In the genomic region with DNA sequence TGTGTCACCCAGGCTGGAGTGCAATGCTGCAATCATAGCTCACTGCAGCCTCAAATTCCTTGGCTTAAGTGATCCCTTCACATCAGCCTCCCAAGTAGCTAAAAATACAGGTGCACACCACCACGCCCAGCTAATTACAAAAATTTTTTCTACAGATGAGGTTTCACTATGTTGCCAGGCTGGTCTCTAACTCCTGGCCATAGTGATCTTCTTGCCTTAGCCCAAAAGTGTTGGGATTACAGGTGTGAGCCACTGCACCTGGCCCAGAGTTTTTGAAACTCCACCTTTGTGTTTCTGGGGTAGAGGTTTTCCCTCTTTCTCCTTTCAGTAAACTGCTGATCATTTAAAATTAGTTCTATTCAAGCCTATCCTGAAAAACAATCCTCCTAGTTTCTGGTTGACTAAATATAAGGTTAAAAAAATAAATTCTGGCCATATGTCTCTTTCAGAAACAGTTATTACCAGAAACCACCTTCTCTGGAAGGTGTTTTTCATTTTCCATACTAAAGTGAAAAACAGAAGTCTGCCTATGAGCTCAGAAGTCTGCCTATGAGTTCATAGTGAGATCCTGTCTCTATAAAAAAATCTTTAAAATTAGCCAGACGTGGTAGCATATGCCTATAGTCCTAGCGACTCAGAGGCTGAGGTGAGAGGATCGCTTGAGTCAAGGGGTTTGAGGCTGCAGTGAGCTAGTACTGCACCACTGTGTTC, we compare ENCODE assay signal across 9 cellular contexts.
DNase-seq lines count a peak whose midpoint lies in the region; ATAC-seq lines count a peak whose summit lies in the region.
"Had no signal": no experiment of that assay in that cellular context is flagged by ENCODE, and none has a peak within 500 bp of the region (broad histone marks: within the 10 kb centered on the region; RNA-seq: fewer than 3 reads in every experiment).

No MANE protein-coding gene starts in this region.

- ATAC-seq in GM21825 (IDR thresholded peaks at IDR 0.05; ENCODE audit: unreplicated experiment) (peak; percentile 68), HG03460 (IDR thresholded peaks at IDR 0.05; ENCODE audit: unreplicated experiment) (peak; percentile 69)
- ATAC-seq in stimulated activated naive CD8-positive, alpha-beta T cell treated with anti-CD3 and anti-CD28 coated beads, Interleukin-15, amount 100 ng/mL, for 72 hours = peak; percentile 90

- H3K27ac Mint-ChIP-seq in stimulated activated naive CD8-positive, alpha-beta T cell treated with anti-CD3 and anti-CD28 coated beads, Interleukin-15, amount 100 ng/mL, for 72 hours = no peak overlapping the region
- H3K27ac Mint-ChIP-seq: H9 had no signal

- H3K27me3 Mint-ChIP-seq in stimulated activated naive CD8-positive, alpha-beta T cell treated with anti-CD3 and anti-CD28 coated beads, Interleukin-15, amount 100 ng/mL, for 72 hours = no peaks in the 10 kb centered on the region

- DNase-seq in stimulated activated CD4-positive, alpha-beta T cell treated with anti-CD3 and anti-CD28 coated beads, Interleukin-4, amount 100 ng/mL, for 24 hours = peak; percentile 42
- no peak for DNase-seq in stimulated activated CD4-positive, alpha-beta T cell treated with anti-CD3 and anti-CD28 coated beads, Interleukin-4, amount 100 ng/mL, for 1 hour
- DNase-seq in stimulated activated naive CD8-positive, alpha-beta T cell treated with anti-CD3 and anti-CD28 coated beads, Interleukin-15, amount 100 ng/mL, for 72 hours = no peak
- DNase-seq in NCI-H1092 treated with DMSO at 0.1 percent for 48 hours (lab: John Stamatoyannopoulos, UW) = no peak
- no peak for DNase-seq in NCI-H1694 (lab: John Stamatoyannopoulos, UW)
- DNase-seq in putamen (ENCODE audit: low spot score) = no peak
- DNase-seq: H9 had no signal

- no peak overlapping the region for H3K4me3 Mint-ChIP-seq in stimulated activated naive CD8-positive, alpha-beta T cell treated with anti-CD3 and anti-CD28 coated beads, Interleukin-15, amount 100 ng/mL, for 72 hours
- H3K4me3 Mint-ChIP-seq: H9 had no signal

- no peaks in the 10 kb centered on the region for H3K9me3 Mint-ChIP-seq in stimulated activated naive CD8-positive, alpha-beta T cell treated with anti-CD3 and anti-CD28 coated beads, Interleukin-15, amount 100 ng/mL, for 72 hours
- H3K9me3 Mint-ChIP-seq: H9 had no signal

- peaks cover 65% of the 10 kb centered on the region for H3K4me1 Mint-ChIP-seq in stimulated activated naive CD8-positive, alpha-beta T cell treated with anti-CD3 and anti-CD28 coated beads, Interleukin-15, amount 100 ng/mL, for 72 hours
